In the genomic region with DNA sequence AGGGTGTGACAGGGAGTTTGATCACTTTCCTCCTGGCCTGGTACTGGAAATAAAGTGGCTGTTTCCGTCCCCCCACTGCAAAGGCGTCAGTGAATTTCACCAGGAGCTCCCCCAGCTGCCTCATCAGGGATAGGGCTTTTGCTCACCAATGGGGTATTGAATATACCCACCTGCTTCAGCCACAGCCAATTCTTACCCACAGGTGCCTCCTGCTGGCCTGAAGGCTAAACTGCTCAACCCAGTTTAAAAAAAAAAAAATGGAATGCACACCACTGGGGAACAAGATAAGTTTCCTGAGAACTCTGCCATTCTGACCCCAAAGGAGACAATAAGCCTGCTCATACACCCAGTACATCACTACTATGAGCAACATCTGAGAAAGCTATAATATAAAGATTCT, we compare ENCODE assay signal across 9 cellular contexts.
DNase-seq lines count a peak whose midpoint lies in the region; ATAC-seq and TF ChIP-seq lines count a peak whose summit lies in the region.
"Had no signal": no experiment of that assay in that cellular context is flagged by ENCODE, and none has a peak within 500 bp of the region (broad histone marks: within the 10 kb centered on the region; RNA-seq: fewer than 3 reads in every experiment).

No MANE protein-coding gene starts in this region.

- no peaks in the 10 kb centered on the region for H3K4me1 Mint-ChIP-seq in activated CD4-positive, alpha-beta T cell treated with anti-CD3 and anti-CD28 coated beads, Interleukin-2, amount 10 ng/mL, durations not matched to agents 24 days and 14 days

- no peak overlapping the region for H3K27ac Mint-ChIP-seq in activated CD4-positive, alpha-beta T cell treated with anti-CD3 and anti-CD28 coated beads, Interleukin-2, amount 10 ng/mL, durations not matched to agents 24 days and 14 days

- POLR2A ChIA-PET in A673 (lab: Charles Lee; ENCODE audit: low non-redundant PET): no interaction called here

- DNase-seq in A673 (ENCODE audit: low spot score) (peak; percentile 23), WERI-Rb-1 (peak; percentile 14), NCI-H1092 (lab: John Stamatoyannopoulos, UW) (no peak), tibial artery (no peak), amniotic stem cell (lab: John Stamatoyannopoulos, UW) (no peak)
- no peak for DNase-seq in activated CD4-positive, alpha-beta T cell treated with anti-CD3 and anti-CD28 coated beads, Interleukin-2, amount 10 ng/mL, durations not matched to agents 24 days and 14 days

- ATAC-seq in GM18907 (IDR thresholded peaks at IDR 0.05; ENCODE audit: unreplicated experiment): peak; percentile 48
- ATAC-seq in HG03045 (IDR thresholded peaks at IDR 0.05; ENCODE audit: unreplicated experiment): peak; percentile 36

- H3K4me3 ChIP-seq in A673 (ENCODE audit: low read depth, low read length, poor library complexity, severe bottlenecking) (no peak overlapping the region), WERI-Rb-1 (ENCODE audit: low read depth, low read length) (no peak overlapping the region), tibial artery (no peak overlapping the region)
- H3K4me3 ChIP-seq: SK-N-MC had no signal

- TF ChIP-seq CTCF in A673 (conservative IDR thresholded peaks at IDR 0.05; ENCODE audit: low read depth, low read length) (peak; percentile 53), WERI-Rb-1 (IDR thresholded peaks at IDR 0.05; ENCODE audit: low read depth, low read length) (peak; percentile 57), tibial artery (IDR thresholded peaks at IDR 0.05) (no peak)

- H3K4me1 ChIP-seq in A673 (ENCODE audit: insufficient read depth, low read length, poor library complexity, severe bottlenecking) (no peaks in the 10 kb centered on the region), tibial artery (no peaks in the 10 kb centered on the region)

- no peaks in the 10 kb centered on the region for H3K36me3 ChIP-seq in A673 (ENCODE audit: insufficient read depth, low read length, poor library complexity, severe bottlenecking)
- H3K36me3 ChIP-seq in WERI-Rb-1: no peaks in the 10 kb centered on the region
- no peaks in the 10 kb centered on the region for H3K36me3 ChIP-seq in tibial artery

- no peak overlapping the region for H3K4me3 Mint-ChIP-seq in activated CD4-positive, alpha-beta T cell treated with anti-CD3 and anti-CD28 coated beads, Interleukin-2, amount 10 ng/mL, durations not matched to agents 24 days and 14 days

- H3K9me3 Mint-ChIP-seq in activated CD4-positive, alpha-beta T cell treated with anti-CD3 and anti-CD28 coated beads, Interleukin-2, amount 10 ng/mL, durations not matched to agents 24 days and 14 days: no peaks in the 10 kb centered on the region

- H3K27ac ChIP-seq in A673 (ENCODE audit: low read depth, low read length, poor library complexity, severe bottlenecking): no peak overlapping the region
- H3K27ac ChIP-seq in WERI-Rb-1: no peak overlapping the region
- no peak overlapping the region for H3K27ac ChIP-seq in tibial artery
- H3K27ac ChIP-seq: SK-N-MC had no signal

- CTCF ChIA-PET in A673 (lab: Charles Lee): no interaction called here

- intact Hi-C loops in A673 (cut with micrococcal nuclease; ENCODE audit: unreplicated experiment): no loop called here
- intact Hi-C loops in tibial artery (cut with DNase I; ENCODE audit: low total_unique reads): no loop called here
- intact Hi-C loops in activated CD4-positive, alpha-beta T cell treated with anti-CD3 and anti-CD28 coated beads, Interleukin-2, amount 10 ng/mL, durations not matched to agents 24 days and 14 days (cut with micrococcal nuclease): no loop called here

- H3K27me3 Mint-ChIP-seq in activated CD4-positive, alpha-beta T cell treated with anti-CD3 and anti-CD28 coated beads, Interleukin-2, amount 10 ng/mL, durations not matched to agents 24 days and 14 days: peaks cover 4% of the 10 kb centered on the region

- H3K9me3 ChIP-seq in A673 (ENCODE audit: low read depth, low read length, poor library complexity, severe bottlenecking): no peaks in the 10 kb centered on the region
- H3K9me3 ChIP-seq in WERI-Rb-1 (ENCODE audit: severe bottlenecking): no peaks in the 10 kb centered on the region
- H3K9me3 ChIP-seq in tibial artery: peaks cover 0 to 5% (median 0%) of the 10 kb centered on the region in 3 donors

- H3K27me3 ChIP-seq in A673 (replicated peaks; ENCODE audit: insufficient read depth, low read depth, low read length, poor library complexity): peaks cover 4% of the 10 kb centered on the region
- peaks cover 6% of the 10 kb centered on the region for H3K27me3 ChIP-seq in WERI-Rb-1 (ENCODE audit: insufficient read depth, low read depth, severe bottlenecking)
- no peaks in the 10 kb centered on the region for H3K27me3 ChIP-seq in tibial artery

- no TSS peak for BruUV-seq in A673 (replicated peaks; lab: Mats Ljungman, UMichigan)

- H3K36me3 Mint-ChIP-seq in activated CD4-positive, alpha-beta T cell treated with anti-CD3 and anti-CD28 coated beads, Interleukin-2, amount 10 ng/mL, durations not matched to agents 24 days and 14 days (ENCODE audit: low read depth): no peaks in the 10 kb centered on the region

Comparison
In these comparisons a context has a peak if more than half of its experiments do, and no peak if none do; other contexts are left out.
1. DNase-seq: peak in A673 (single experiment) and WERI-Rb-1 (single experiment); none in NCI-H1092 (single experiment), tibial artery (0 of 2), amniotic stem cell (single experiment) and activated CD4-positive, alpha-beta T cell treated with anti-CD3 and anti-CD28 coated beads, Interleukin-2, amount 10 ng/mL, durations not matched to agents 24 days and 14 days (single experiment).
2. CTCF ChIP-seq: peak in A673 (single experiment) and WERI-Rb-1 (single experiment); none in tibial artery (0 of 2).